17 cellular contexts compared by ENCODE assay signal in the genomic region with DNA sequence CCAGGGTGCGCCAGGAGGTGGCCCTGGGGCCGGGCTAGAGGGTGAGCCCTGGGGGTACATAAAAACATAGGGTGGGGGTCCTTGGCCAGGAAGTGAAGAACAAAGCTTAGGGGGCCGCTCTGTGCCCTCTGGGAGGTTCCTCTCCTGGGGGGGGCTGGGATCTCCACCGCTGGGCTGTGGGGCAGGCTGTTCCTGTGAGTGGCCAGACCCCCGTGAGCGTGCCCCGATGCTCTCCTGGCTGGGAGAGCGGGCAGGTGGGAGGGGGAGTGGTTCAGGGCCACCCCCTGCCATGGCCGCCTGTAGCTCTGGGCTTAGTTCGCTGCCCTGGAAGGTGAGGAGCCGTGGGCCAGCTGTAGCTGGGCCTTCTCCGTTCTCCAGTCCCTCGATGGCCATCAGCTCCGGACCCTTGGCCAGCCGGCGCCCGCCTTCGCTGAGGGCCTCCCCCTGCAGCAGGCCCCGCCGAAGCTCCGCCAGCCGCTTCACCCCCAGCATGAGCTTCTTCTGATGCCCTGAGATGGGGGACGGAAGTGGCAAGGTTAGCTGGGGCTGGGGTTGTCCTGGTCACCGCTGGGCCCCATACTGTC.
"Had no signal": no experiment of that assay in that cellular context is flagged by ENCODE, and none has a peak within 500 bp of the region (broad histone marks: within the 10 kb centered on the region; RNA-seq: fewer than 3 reads in every experiment).

No MANE protein-coding gene starts in this region.

- H3K27me3 ChIP-seq: gastrocnemius medialis, heart left ventricle, right atrium auricular region, suprapubic skin, upper lobe of right lung had no signal

- H3K4me3 ChIP-seq: gastrocnemius medialis, heart left ventricle, mucosa of descending colon, right atrium auricular region, suprapubic skin, upper lobe of right lung had no signal

- H3K4me1 ChIP-seq: upper lobe of right lung had no signal

- H3K9me3 ChIP-seq: gastrocnemius medialis, heart left ventricle, mucosa of descending colon, right atrium auricular region, suprapubic skin, upper lobe of right lung had no signal

- H3K27ac ChIP-seq: right atrium auricular region, suprapubic skin, upper lobe of right lung had no signal

- DNase-seq: activated CD4-positive, alpha-beta T cell treated with anti-CD3 and anti-CD28 coated beads, Interleukin-2, amount 50 U/mL, for 1 hour; activated CD8-positive, alpha-beta memory T cell treated with anti-CD3 and anti-CD28 coated beads for 24 hours; activated CD8-positive, alpha-beta memory T cell treated with anti-CD3 and anti-CD28 coated beads, Interleukin-2, amount 50 U/mL, for 48 hours; activated effector memory CD4-positive, alpha-beta T cell treated with anti-CD3 and anti-CD28 coated beads, Interleukin-2, amount 50 U/mL, for 16 hours; activated naive CD4-positive, alpha-beta T cell treated with anti-CD3 and anti-CD28 coated beads, Interleukin-2, amount 50 U/mL, for 16 hours; activated T-cell treated with anti-CD3 and anti-CD28 coated beads, Interleukin-2, amount 50 U/mL, for 48 hours; gastrocnemius medialis; heart left ventricle; kidney glomerular epithelial cell; mesenchymal stem cell; naive B cell; stimulated activated naive CD8-positive, alpha-beta T cell treated with anti-CD3 and anti-CD28 coated beads, Interleukin-15, Interleukin-2, amounts not matched to agents 100 U/mL and 50 U/mL, for 24 hours; upper lobe of right lung had no signal

- ATAC-seq: activated CD4-positive, CD25-positive, alpha-beta regulatory T cell treated with anti-CD3 and anti-CD28 coated beads, Interleukin-2, amount 50 U/mL, for 24 hours; gastrocnemius medialis; heart left ventricle; mucosa of descending colon; stimulated activated naive CD8-positive, alpha-beta T cell treated with anti-CD3 and anti-CD28 coated beads, Interleukin-15, Interleukin-2, amounts not matched to agents 100 U/mL and 50 U/mL, for 24 hours; upper lobe of right lung had no signal
